ENCODE assay signal across 14 cellular contexts in genomic region chr12:2013527-2014223, GRCh38. TPM values are rescaled to one million over a fixed set of nuclear protein-coding genes. Genes with fewer than 3 reads are reported as not detected.
DNase-seq lines count a peak whose midpoint lies in the region; ATAC-seq, FAIRE-seq and TF ChIP-seq lines count a peak whose summit lies in the region.
"Had no signal": no experiment of that assay in that cellular context is flagged by ENCODE, and none has a peak within 500 bp of the region (broad histone marks: within the 10 kb centered on the region; RNA-seq: fewer than 3 reads in every experiment).

No MANE protein-coding gene starts in this region.

- TF ChIP-seq POLR2A in Peyer's patch (IDR thresholded peaks at IDR 0.05) (no peak), stomach (IDR thresholded peaks at IDR 0.05) (no peak)

- H3K36me3 ChIP-seq in Peyer's patch (no peaks in the 10 kb centered on the region), stomach (no peaks in the 10 kb centered on the region), small intestine (ENCODE audit: control insufficient read depth in 2 of 2, insufficient read depth in 2 of 2, low read length in 2 of 2) (no peaks in the 10 kb centered on the region)
- H3K36me3 ChIP-seq: neutrophil had no signal

- H3K27me3 ChIP-seq in Peyer's patch (no peaks in the 10 kb centered on the region), stomach (no peaks in the 10 kb centered on the region), small intestine (ENCODE audit: control insufficient read depth in 2 of 2, insufficient read depth in 2 of 2, low read length in 2 of 2) (no peaks in the 10 kb centered on the region)

- FAIRE-seq in small intestine (lab: Jason Lieb, UNC), result no peak

- intact Hi-C loops in stomach (cut with DNase I; ENCODE audit: low total_unique reads), result no loop called here

- WGBS in stomach, 5 donors, result 25 to 42% (median 32%) methylated on average over 4 of the region's 4 CpGs
- WGBS in small intestine, 3 donors, result 44 to 75% (median 51%) methylated on average over 4 of the region's 4 CpGs

- no peak for DNase-seq in Peyer's patch
- peak; percentile 90 for DNase-seq in fibroblast of villous mesenchyme (ENCODE audit: low read depth)
- peak; percentile 62 for DNase-seq in medulla oblongata (ENCODE audit: extremely low spot score)
- DNase-seq in stomach, result peak; percentile 29
- DNase-seq in small intestine, result no peak
- DNase-seq: activated T-cell treated with anti-CD3 and anti-CD28 coated beads, Interleukin-2, amount 50 U/mL, for 4 hours; CD4-positive, alpha-beta T cell; NCI-H526 treated with DMSO at 0.1 percent for 48 hours; stimulated activated CD4-positive, alpha-beta T cell treated with anti-CD3 and anti-CD28 coated beads, Interleukin-2, amount 100 ng/mL, for 24 hours; stimulated activated naive CD4-positive, alpha-beta T cell had no signal

- H3K4me1 ChIP-seq in Peyer's patch (peaks cover 0 to 12% (median 0%) of the 10 kb centered on the region in 4 donors), stomach (peaks cover 6 to 52% (median 23%) of the 10 kb centered on the region in 4 donors), small intestine (ENCODE audit: control insufficient read depth in 2 of 2, insufficient read depth in 1 of 2, low read depth in 1 of 2, low read length in 1 of 2) (no peaks in the 10 kb centered on the region)

- no peak for TF ChIP-seq EP300 in stomach (IDR thresholded peaks at IDR 0.05)

- H3K9me3 ChIP-seq in Peyer's patch, result no peaks in the 10 kb centered on the region
- H3K9me3 ChIP-seq in stomach, result no peaks in the 10 kb centered on the region
- H3K9me3 ChIP-seq in small intestine (ENCODE audit: control insufficient read depth, low read depth), result no peaks in the 10 kb centered on the region
- H3K9me3 ChIP-seq: neutrophil had no signal

- no peak for TF ChIP-seq CTCF in Peyer's patch (IDR thresholded peaks at IDR 0.05)
- TF ChIP-seq CTCF in fibroblast of villous mesenchyme (IDR thresholded peaks at IDR 0.05; ENCODE audit: insufficient read depth, low read depth, low read length), result peak; percentile 14
- TF ChIP-seq CTCF in stomach (IDR thresholded peaks at IDR 0.05), result no peak

- ATAC-seq in HG03175 (IDR thresholded peaks at IDR 0.05; ENCODE audit: unreplicated experiment) (no peak), GM19395 (IDR thresholded peaks at IDR 0.05; ENCODE audit: unreplicated experiment) (no peak), HG02938 (IDR thresholded peaks at IDR 0.05; ENCODE audit: unreplicated experiment) (no peak)
- ATAC-seq: activated T-cell treated with anti-CD3 and anti-CD28 coated beads, Interleukin-2, amount 50 U/mL, for 4 hours had no signal

- H3K4me3 ChIP-seq in Peyer's patch (no peak overlapping the region), fibroblast of villous mesenchyme (ENCODE audit: low read depth, low read length) (no peak overlapping the region), stomach (no peak overlapping the region), small intestine (ENCODE audit: low read depth in 1 of 2, low read length in 2 of 2) (no peak overlapping the region)

- H3K27ac ChIP-seq in Peyer's patch, result peak overlapping the region in 3 of 4 donors; percentile 17 to 42 (median 39)
- peak overlapping the region; percentile 17 to 79 (median 64) for H3K27ac ChIP-seq in stomach
- H3K27ac ChIP-seq in small intestine (ENCODE audit: low read depth in 1 of 2, low read length in 1 of 2), result peak overlapping the region in 1 of 2 donors; percentile 46
- H3K27ac ChIP-seq: neutrophil had no signal

RNA-seq across cellular contexts. Expression of gene DCP1B, which starts 9.4 kb away (rescaled TPM):
- total RNA-seq in Peyer's patch, result 10 to 100 TPM; 14.7 to 54.5 (median 18.6) TPM
- 9.3 and 17.7 TPM in 2 replicates for total RNA-seq in fibroblast of villous mesenchyme
- total RNA-seq in stomach, result 10 to 100 TPM in 4 of 5 donors, not detected in 1; 16.0 to 43.2 (median 28.4) TPM
- polyA plus RNA-seq in stomach, result 1 to 10 TPM; 5.8 to 9.3 (median 6.5) TPM
- polyA plus RNA-seq in small intestine, result 1 to 10 TPM; 4.5 to 7.9 (median 7.8) TPM

RNA-seq across cellular contexts. Expression of gene CACNA1C, which starts 39.1 kb away (rescaled TPM):
- total RNA-seq in Peyer's patch (10 to 100 TPM in 3 of 4 donors, 1 to 10 TPM in 1; 9.7 to 42.1 (median 18.1) TPM), fibroblast of villous mesenchyme (11.7 and 14.8 TPM in 2 replicates), stomach (10 to 100 TPM in 3 of 5 donors, 1 to 10 TPM in 2; 6.7 to 55.8 (median 23.7) TPM)
- polyA plus RNA-seq in stomach (1 to 10 TPM in 1 of 3 donors, under 1 TPM in 2; 0.31 to 2.8 (median 0.93) TPM), small intestine (1 to 10 TPM in 2 of 3 donors, under 1 TPM in 1; 0.67 to 2.5 (median 1.6) TPM)

Comparison
In these comparisons a context has a peak if more than half of its experiments do, and no peak if none do; other contexts are left out.
1. DNase-seq: peak in fibroblast of villous mesenchyme (single experiment), medulla oblongata (single experiment) and stomach (single experiment); none in Peyer's patch (0 of 3) and small intestine (single experiment).